In genomic region chr13:112760931-112761330, GRCh38 we compare ENCODE assay signal across 19 cellular contexts.
DNase-seq lines count a peak whose midpoint lies in the region; ATAC-seq and TF ChIP-seq lines count a peak whose summit lies in the region.
"Had no signal": no experiment of that assay in that cellular context is flagged by ENCODE, and none has a peak within 500 bp of the region (broad histone marks: within the 10 kb centered on the region; RNA-seq: fewer than 3 reads in every experiment).

No MANE protein-coding gene starts in this region.

- no peaks in the 10 kb centered on the region for H3K27me3 ChIP-seq in left ventricle myocardium inferior (ENCODE audit: low read depth)
- H3K27me3 ChIP-seq in gastroesophageal sphincter = no peaks in the 10 kb centered on the region
- H3K27me3 ChIP-seq: vagina had no signal

- no peak for DNase-seq in left ventricle myocardium inferior
- no peak for DNase-seq in cardiac septum (ENCODE audit: low spot score)
- peak; percentile 43 for DNase-seq in posterior vena cava (ENCODE audit: low spot score)
- DNase-seq in activated effector memory CD4-positive, alpha-beta T cell treated with anti-CD3 and anti-CD28 coated beads, Interleukin-2, amount 50 U/mL, for 16 hours = no peak
- no peak for DNase-seq in globus pallidus (ENCODE audit: low spot score)
- DNase-seq: activated CD4-positive, alpha-beta T cell treated with anti-CD3 and anti-CD28 coated beads, Interleukin-2, amount 50 U/mL, for 48 hours; C1 segment of cervical spinal cord; effector memory CD4-positive, alpha-beta T cell; immature natural killer cell; Kasumi-1; NCI-H1092; NCI-H2029 treated with DMSO at 0.1 percent for 48 hours; NCI-H446; stimulated activated CD4-positive, alpha-beta T cell treated with anti-CD3 and anti-CD28 coated beads, Interleukin-4, amount 100 ng/mL, for 4 hours had no signal

- H3K36me3 ChIP-seq in left ventricle myocardium inferior = no peaks in the 10 kb centered on the region
- H3K36me3 ChIP-seq in gastroesophageal sphincter = no peaks in the 10 kb centered on the region
- H3K36me3 ChIP-seq: vagina had no signal

- TF ChIP-seq EP300 in gastroesophageal sphincter (IDR thresholded peaks at IDR 0.05) = no peak

- TF ChIP-seq CTCF in left ventricle myocardium inferior (IDR thresholded peaks at IDR 0.05; ENCODE audit: borderline replicate concordance) = no peak
- no peak for TF ChIP-seq CTCF in gastroesophageal sphincter (IDR thresholded peaks at IDR 0.05)

- TF ChIP-seq POLR2A in gastroesophageal sphincter (IDR thresholded peaks at IDR 0.05) = no peak

- H3K4me1 ChIP-seq in left ventricle myocardium inferior (peaks cover 37% of the 10 kb centered on the region), gastroesophageal sphincter (peaks cover 0 to 3% (median 0%) of the 10 kb centered on the region in 3 donors)
- H3K4me1 ChIP-seq: vagina had no signal

- 67 to 78% methylated on average over 4 to 12 of the region's 15 CpGs for WGBS in gastroesophageal sphincter (ENCODE audit: low coverage in 1 of 2), 2 donors

- intact Hi-C loops in left ventricle myocardium inferior (cut with micrococcal nuclease) (no loop called here), cardiac septum (cut with DNase I) (no loop called here), posterior vena cava (cut with DNase I) (no loop called here)

- H3K4me3 ChIP-seq in left ventricle myocardium inferior (peak overlapping the region; percentile 26), gastroesophageal sphincter (peak overlapping the region; percentile 26 to 45)
- H3K4me3 ChIP-seq: SK-N-MC had no signal

- H3K9me3 ChIP-seq in left ventricle myocardium inferior (replicated peaks) (peaks cover 3% of the 10 kb centered on the region), gastroesophageal sphincter (no peaks in the 10 kb centered on the region)
- H3K9me3 ChIP-seq: vagina had no signal

- ATAC-seq in gastroesophageal sphincter = no peak
- no peak for ATAC-seq in GM19023 (IDR thresholded peaks at IDR 0.05; ENCODE audit: unreplicated experiment)
- no peak for ATAC-seq in GM19324 (IDR thresholded peaks at IDR 0.05; ENCODE audit: low FRiP score, unreplicated experiment)

- H3K27ac ChIP-seq in left ventricle myocardium inferior (replicated peaks) (no peak overlapping the region), gastroesophageal sphincter (no peak overlapping the region)
- H3K27ac ChIP-seq: SK-N-MC, vagina had no signal
